ENCODE assay signal across 1 cellular context in genomic region chr4:171979461-171979860, GRCh38.
TF ChIP-seq lines count a peak whose summit lies in the region.

No MANE protein-coding gene starts in this region.

TF ChIP-seq in WTC11, 78 proteins besides CTCF, POLR2A, EP300 and RAD21:
- TF ChIP-seq, protein P1, sequence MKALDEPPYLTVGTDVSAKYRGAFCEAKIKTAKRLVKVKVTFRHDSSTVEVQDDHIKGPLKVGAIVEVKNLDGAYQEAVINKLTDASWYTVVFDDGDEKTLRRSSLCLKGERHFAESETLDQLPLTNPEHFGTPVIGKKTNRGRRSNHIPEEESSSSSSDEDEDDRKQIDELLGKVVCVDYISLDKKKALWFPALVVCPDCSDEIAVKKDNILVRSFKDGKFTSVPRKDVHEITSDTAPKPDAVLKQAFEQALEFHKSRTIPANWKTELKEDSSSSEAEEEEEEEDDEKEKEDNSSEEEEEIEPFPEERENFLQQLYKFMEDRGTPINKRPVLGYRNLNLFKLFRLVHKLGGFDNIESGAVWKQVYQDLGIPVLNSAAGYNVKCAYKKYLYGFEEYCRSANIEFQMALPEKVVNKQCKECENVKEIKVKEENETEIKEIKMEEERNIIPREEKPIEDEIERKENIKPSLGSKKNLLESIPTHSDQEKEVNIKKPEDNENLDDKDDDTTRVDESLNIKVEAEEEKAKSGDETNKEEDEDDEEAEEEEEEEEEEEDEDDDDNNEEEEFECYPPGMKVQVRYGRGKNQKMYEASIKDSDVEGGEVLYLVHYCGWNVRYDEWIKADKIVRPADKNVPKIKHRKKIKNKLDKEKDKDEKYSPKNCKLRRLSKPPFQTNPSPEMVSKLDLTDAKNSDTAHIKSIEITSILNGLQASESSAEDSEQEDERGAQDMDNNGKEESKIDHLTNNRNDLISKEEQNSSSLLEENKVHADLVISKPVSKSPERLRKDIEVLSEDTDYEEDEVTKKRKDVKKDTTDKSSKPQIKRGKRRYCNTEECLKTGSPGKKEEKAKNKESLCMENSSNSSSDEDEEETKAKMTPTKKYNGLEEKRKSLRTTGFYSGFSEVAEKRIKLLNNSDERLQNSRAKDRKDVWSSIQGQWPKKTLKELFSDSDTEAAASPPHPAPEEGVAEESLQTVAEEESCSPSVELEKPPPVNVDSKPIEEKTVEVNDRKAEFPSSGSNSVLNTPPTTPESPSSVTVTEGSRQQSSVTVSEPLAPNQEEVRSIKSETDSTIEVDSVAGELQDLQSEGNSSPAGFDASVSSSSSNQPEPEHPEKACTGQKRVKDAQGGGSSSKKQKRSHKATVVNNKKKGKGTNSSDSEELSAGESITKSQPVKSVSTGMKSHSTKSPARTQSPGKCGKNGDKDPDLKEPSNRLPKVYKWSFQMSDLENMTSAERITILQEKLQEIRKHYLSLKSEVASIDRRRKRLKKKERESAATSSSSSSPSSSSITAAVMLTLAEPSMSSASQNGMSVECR (CRISPR knock-in tag; IDR thresholded peaks at IDR 0.05; ENCODE audit: borderline replicate concordance): no peak
- no peak for TF ChIP-seq CREM (CRISPR knock-in tag; IDR thresholded peaks at IDR 0.05)
- no peak for TF ChIP-seq USF1 (CRISPR knock-in tag; IDR thresholded peaks at IDR 0.05)
- no peak for TF ChIP-seq MXD4 (CRISPR knock-in tag; IDR thresholded peaks at IDR 0.05; ENCODE audit: borderline replicate concordance)
- no peak for TF ChIP-seq JAZF1 (CRISPR knock-in tag; IDR thresholded peaks at IDR 0.05)
- TF ChIP-seq RORB (CRISPR knock-in tag; IDR thresholded peaks at IDR 0.05): no peak
- TF ChIP-seq, protein P2, sequence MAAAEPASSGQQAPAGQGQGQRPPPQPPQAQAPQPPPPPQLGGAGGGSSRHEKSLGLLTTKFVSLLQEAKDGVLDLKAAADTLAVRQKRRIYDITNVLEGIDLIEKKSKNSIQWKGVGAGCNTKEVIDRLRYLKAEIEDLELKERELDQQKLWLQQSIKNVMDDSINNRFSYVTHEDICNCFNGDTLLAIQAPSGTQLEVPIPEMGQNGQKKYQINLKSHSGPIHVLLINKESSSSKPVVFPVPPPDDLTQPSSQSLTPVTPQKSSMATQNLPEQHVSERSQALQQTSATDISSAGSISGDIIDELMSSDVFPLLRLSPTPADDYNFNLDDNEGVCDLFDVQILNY (CRISPR knock-in tag; IDR thresholded peaks at IDR 0.05): no peak
- TF ChIP-seq, protein P3, sequence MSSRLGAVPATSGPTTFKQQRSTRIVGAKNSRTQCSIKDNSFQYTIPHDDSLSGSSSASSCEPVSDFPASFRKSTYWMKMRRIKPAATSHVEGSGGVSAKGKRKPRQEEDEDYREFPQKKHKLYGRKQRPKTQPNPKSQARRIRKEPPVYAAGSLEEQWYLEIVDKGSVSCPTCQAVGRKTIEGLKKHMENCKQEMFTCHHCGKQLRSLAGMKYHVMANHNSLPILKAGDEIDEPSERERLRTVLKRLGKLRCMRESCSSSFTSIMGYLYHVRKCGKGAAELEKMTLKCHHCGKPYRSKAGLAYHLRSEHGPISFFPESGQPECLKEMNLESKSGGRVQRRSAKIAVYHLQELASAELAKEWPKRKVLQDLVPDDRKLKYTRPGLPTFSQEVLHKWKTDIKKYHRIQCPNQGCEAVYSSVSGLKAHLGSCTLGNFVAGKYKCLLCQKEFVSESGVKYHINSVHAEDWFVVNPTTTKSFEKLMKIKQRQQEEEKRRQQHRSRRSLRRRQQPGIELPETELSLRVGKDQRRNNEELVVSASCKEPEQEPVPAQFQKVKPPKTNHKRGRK (CRISPR knock-in tag; IDR thresholded peaks at IDR 0.05; ENCODE audit: borderline replicate concordance): no peak
- TF ChIP-seq TP53 (CRISPR knock-in tag; IDR thresholded peaks at IDR 0.05): no peak
- TF ChIP-seq CREB1 (CRISPR knock-in tag; IDR thresholded peaks at IDR 0.05): no peak
- no peak for TF ChIP-seq NFYB (CRISPR knock-in tag; conservative IDR thresholded peaks at IDR 0.05; ENCODE audit: low read depth)
- no peak for TF ChIP-seq E2F4 (CRISPR knock-in tag; IDR thresholded peaks at IDR 0.05; ENCODE audit: borderline replicate concordance, low read depth)
